1 cellular context compared by ENCODE assay signal in genomic region chr17:81833160-81833920, GRCh38.
TF ChIP-seq lines count a peak whose summit lies in the region.

A gene with protein sequence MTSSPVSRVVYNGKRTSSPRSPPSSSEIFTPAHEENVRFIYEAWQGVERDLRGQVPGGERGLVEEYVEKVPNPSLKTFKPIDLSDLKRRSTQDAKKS (minus strand): TSS chr17:81833291. CDS start chr17:81824506, 8,785 bp downstream.

TF ChIP-seq in HepG2, 621 proteins besides CTCF, POLR2A, EP300 and RAD21 (continued from another document and continues in another):
- peak; percentile 65 for TF ChIP-seq ETV5 (CRISPR knock-in tag; IDR thresholded peaks at IDR 0.05; ENCODE audit: borderline replicate concordance)
- TF ChIP-seq ZSCAN29 (CRISPR knock-in tag; conservative IDR thresholded peaks at IDR 0.05): peak; percentile 96
- no peak; the same call in 1 of the 2 replicates for TF ChIP-seq ZNF367 (CRISPR knock-in tag; IDR thresholded peaks at IDR 0.05; ENCODE audit: borderline replicate concordance)
- peak; percentile 55; the same call in 1 of the 2 replicates for TF ChIP-seq JUNB (CRISPR knock-in tag; IDR thresholded peaks at IDR 0.05; ENCODE audit: borderline replicate concordance)
- peak; percentile 78 for TF ChIP-seq MAZ (IDR thresholded peaks at IDR 0.05; ENCODE audit: borderline replicate concordance, low read depth, low read length)
- peak; percentile 85 for TF ChIP-seq MAZ (CRISPR knock-in tag; IDR thresholded peaks at IDR 0.05; ENCODE audit: low read depth)
- TF ChIP-seq PHB2 (IDR thresholded peaks at IDR 0.05; ENCODE audit: partially characterized antibody): no peak
- TF ChIP-seq ZNF749 (CRISPR knock-in tag; IDR thresholded peaks at IDR 0.05; ENCODE audit: borderline replicate concordance): peak; percentile 68; the same call in 1 of the 2 replicates
- no peak for TF ChIP-seq HNRNPL (IDR thresholded peaks at IDR 0.05; ENCODE audit: low read depth, low read length)
- peak; percentile 97 for TF ChIP-seq RNF2 (conservative IDR thresholded peaks at IDR 0.05; ENCODE audit: low read depth)
- 0 out of 2 replicates have a peak, but pooled peaks have one; percentile 35 for TF ChIP-seq HHEX (CRISPR knock-in tag; IDR thresholded peaks at IDR 0.05)
- TF ChIP-seq SNAPC2 (CRISPR knock-in tag; IDR thresholded peaks at IDR 0.05): peak; percentile 88
- no peak for TF ChIP-seq HES4 (CRISPR knock-in tag; IDR thresholded peaks at IDR 0.05; ENCODE audit: borderline replicate concordance)
- no peak for TF ChIP-seq ARNT (IDR thresholded peaks at IDR 0.05)
- TF ChIP-seq ZBTB40 (IDR thresholded peaks at IDR 0.05): no peak
- peak; percentile 89 for TF ChIP-seq ZBTB40 (CRISPR knock-in tag; IDR thresholded peaks at IDR 0.05)
- TF ChIP-seq ZNF160 (CRISPR knock-in tag; IDR thresholded peaks at IDR 0.05): peak; percentile 93
- no peak for TF ChIP-seq SOX13 (IDR thresholded peaks at IDR 0.05)
- TF ChIP-seq SOX13 (CRISPR knock-in tag; conservative IDR thresholded peaks at IDR 0.05 in 1 of 2, IDR thresholded peaks at IDR 0.05 in 1 of 2): no peak; a peak in 1 of 4 replicates
- TF ChIP-seq, protein P1, sequence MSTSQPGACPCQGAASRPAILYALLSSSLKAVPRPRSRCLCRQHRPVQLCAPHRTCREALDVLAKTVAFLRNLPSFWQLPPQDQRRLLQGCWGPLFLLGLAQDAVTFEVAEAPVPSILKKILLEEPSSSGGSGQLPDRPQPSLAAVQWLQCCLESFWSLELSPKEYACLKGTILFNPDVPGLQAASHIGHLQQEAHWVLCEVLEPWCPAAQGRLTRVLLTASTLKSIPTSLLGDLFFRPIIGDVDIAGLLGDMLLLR (CRISPR knock-in tag; IDR thresholded peaks at IDR 0.05): 0 out of 2 replicates have a peak, but pooled peaks have one; percentile 57
- peak; percentile 57 for TF ChIP-seq IKZF5 (CRISPR knock-in tag; IDR thresholded peaks at IDR 0.05)
- no peak for TF ChIP-seq SSRP1 (CRISPR knock-in tag; IDR thresholded peaks at IDR 0.05)
- peak; percentile 86 for TF ChIP-seq ZNF619 (CRISPR knock-in tag; IDR thresholded peaks at IDR 0.05)
- TF ChIP-seq, protein P2, sequence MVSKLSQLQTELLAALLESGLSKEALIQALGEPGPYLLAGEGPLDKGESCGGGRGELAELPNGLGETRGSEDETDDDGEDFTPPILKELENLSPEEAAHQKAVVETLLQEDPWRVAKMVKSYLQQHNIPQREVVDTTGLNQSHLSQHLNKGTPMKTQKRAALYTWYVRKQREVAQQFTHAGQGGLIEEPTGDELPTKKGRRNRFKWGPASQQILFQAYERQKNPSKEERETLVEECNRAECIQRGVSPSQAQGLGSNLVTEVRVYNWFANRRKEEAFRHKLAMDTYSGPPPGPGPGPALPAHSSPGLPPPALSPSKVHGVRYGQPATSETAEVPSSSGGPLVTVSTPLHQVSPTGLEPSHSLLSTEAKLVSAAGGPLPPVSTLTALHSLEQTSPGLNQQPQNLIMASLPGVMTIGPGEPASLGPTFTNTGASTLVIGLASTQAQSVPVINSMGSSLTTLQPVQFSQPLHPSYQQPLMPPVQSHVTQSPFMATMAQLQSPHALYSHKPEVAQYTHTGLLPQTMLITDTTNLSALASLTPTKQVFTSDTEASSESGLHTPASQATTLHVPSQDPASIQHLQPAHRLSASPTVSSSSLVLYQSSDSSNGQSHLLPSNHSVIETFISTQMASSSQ (IDR thresholded peaks at IDR 0.05; ENCODE audit: low read depth): no peak
- TF ChIP-seq, protein P2 (CRISPR knock-in tag; IDR thresholded peaks at IDR 0.05; ENCODE audit: borderline replicate concordance): no peak; the same call in 1 of the 2 replicates
- TF ChIP-seq KLF11 (CRISPR knock-in tag; IDR thresholded peaks at IDR 0.05): no peak
- peak; percentile 78; the same call in 1 of the 2 replicates for TF ChIP-seq ZFP82 (CRISPR knock-in tag; IDR thresholded peaks at IDR 0.05; ENCODE audit: borderline replicate concordance)
- no peak for TF ChIP-seq PPARG (CRISPR knock-in tag; conservative IDR thresholded peaks at IDR 0.05)
- TF ChIP-seq ZSCAN31 (CRISPR knock-in tag; IDR thresholded peaks at IDR 0.05; ENCODE audit: low read depth): peak; percentile 87
- peak; percentile 28; the same call in 1 of the 2 replicates for TF ChIP-seq ZZZ3 (CRISPR knock-in tag; IDR thresholded peaks at IDR 0.05; ENCODE audit: borderline replicate concordance)
- TF ChIP-seq HMGA1 (CRISPR knock-in tag; conservative IDR thresholded peaks at IDR 0.05): no peak
- TF ChIP-seq HCFC1 (IDR thresholded peaks at IDR 0.05; ENCODE audit: low read depth, low read length): peak; percentile 51
- peak; percentile 99 for TF ChIP-seq BORCS8-MEF2B (CRISPR knock-in tag; IDR thresholded peaks at IDR 0.05)
- TF ChIP-seq ZNF275 (CRISPR knock-in tag; IDR thresholded peaks at IDR 0.05; ENCODE audit: borderline replicate concordance): peak; percentile 96
- no peak for TF ChIP-seq ZNF567 (CRISPR knock-in tag; IDR thresholded peaks at IDR 0.05; ENCODE audit: borderline replicate concordance)
- TF ChIP-seq MBD4 (IDR thresholded peaks at IDR 0.05; ENCODE audit: borderline replicate concordance, low read length): no peak
- TF ChIP-seq FOXJ3 (CRISPR knock-in tag; IDR thresholded peaks at IDR 0.05; ENCODE audit: borderline replicate concordance): no peak; the same call in 1 of the 2 replicates
- TF ChIP-seq PBX2 (CRISPR knock-in tag; IDR thresholded peaks at IDR 0.05): no peak
- peak; percentile 90; the same call in 1 of the 2 replicates for TF ChIP-seq E2F2 (CRISPR knock-in tag; IDR thresholded peaks at IDR 0.05; ENCODE audit: borderline replicate concordance)
